In genomic region chr1:154609398-154610380, GRCh38 we compare ENCODE assay signal across 7 cellular contexts. TPM values are rescaled to one million over a fixed set of nuclear protein-coding genes. Genes with fewer than 3 reads are reported as not detected.
DNase-seq lines count a peak whose midpoint lies in the region; ATAC-seq, FAIRE-seq and TF ChIP-seq lines count a peak whose summit lies in the region.

No MANE protein-coding gene starts in this region.

- intact Hi-C loops in K562 (cut with micrococcal nuclease): loop anchor here (2.0 kb wide), 1 partner anchor 17 kb away; no protein-coding TSS in a partner anchor

- TSS peak; percentile 74 for BruUV-seq in K562 (replicated peaks; lab: Mats Ljungman, UMichigan)

- no peak for TF ChIP-seq CTCF in HFFc6 (IDR thresholded peaks at IDR 0.05)
- no peak for TF ChIP-seq CTCF in K562 (IDR thresholded peaks at IDR 0.05 in 2 of 3, conservative IDR thresholded peaks at IDR 0.05 in 1 of 3; ENCODE audit: insufficient read depth in 2 of 3, low read depth in 1 of 3, low read length in 3 of 3)
- no peak for TF ChIP-seq CTCF in upper lobe of left lung (IDR thresholded peaks at IDR 0.05)

- H3K4me2 ChIP-seq in K562 (ENCODE audit: insufficient read depth, low read length): peak overlapping the region; percentile 99; the same call in 1 of the 2 replicates

- H3K4me1 Mint-ChIP-seq in HFFc6 (ENCODE audit: low read depth): peaks cover 39% of the 10 kb centered on the region
- peaks cover 51 to 52% of the 10 kb centered on the region in 2 donors for H3K4me1 Mint-ChIP-seq in natural killer cell treated with Interleukin-12 subunit alpha and Interleukin-12 subunit beta and Interleukin-15 and Interleukin-18, amount 100 ng/mL, for 72 hours (ENCODE audit: low read depth in 2 of 2)

- H3K4me1 ChIP-seq in K562 (replicated peaks in 1 of 2; ENCODE audit: control insufficient read depth in 2 of 2, insufficient read depth in 2 of 2, low read length in 2 of 2): peaks cover 8 to 26% of the 10 kb centered on the region in 2 experiments
- peaks cover 27 to 36% (median 33%) of the 10 kb centered on the region in 4 donors for H3K4me1 ChIP-seq in upper lobe of left lung

- FAIRE-seq in K562 (lab: Jason Lieb, UNC): no peak

- no peaks in the 10 kb centered on the region for H3K27me3 Mint-ChIP-seq in HFFc6 (ENCODE audit: insufficient read depth)
- H3K27me3 Mint-ChIP-seq in natural killer cell treated with Interleukin-12 subunit alpha and Interleukin-12 subunit beta and Interleukin-15 and Interleukin-18, amount 100 ng/mL, for 72 hours: no peaks in the 10 kb centered on the region

- POLR2A ChIA-PET in K562 (lab: Yijun Ruan, JAX): interaction anchor here (0.7 to 2.3 kb wide), 3 partner anchors 11 to 32 kb away, joined by 3 to 5 read pairs (median 4); no protein-coding TSS in a partner anchor

- H4K20me1 ChIP-seq in K562 (replicated peaks; ENCODE audit: control insufficient read depth, insufficient read depth, low read length): peaks cover 17% of the 10 kb centered on the region; the same call in 1 of the 2 replicates

- H3K27ac Mint-ChIP-seq in HFFc6: peak overlapping the region; percentile 98
- H3K27ac Mint-ChIP-seq in natural killer cell treated with Interleukin-12 subunit alpha and Interleukin-12 subunit beta and Interleukin-15 and Interleukin-18, amount 100 ng/mL, for 72 hours: peak overlapping the region; percentile 92

- H2AFZ ChIP-seq in K562 (ENCODE audit: low read depth, low read length): no peak overlapping the region

- peak; percentile 6; the same call in 1 of the 3 replicates for ATAC-seq in SK-N-SH treated with all-trans-retinoic acid at 6 μM for 48 hours
- ATAC-seq in K562: peak; percentile 6; the same call in 1 of the 3 replicates
- no peak for ATAC-seq in natural killer cell treated with Interleukin-12 subunit alpha and Interleukin-12 subunit beta and Interleukin-15 and Interleukin-18, amount 100 ng/mL, for 72 hours
- ATAC-seq in upper lobe of left lung (ENCODE audit: low FRiP score in 2 of 2): no peak
- no peak for ATAC-seq in HG03565 (IDR thresholded peaks at IDR 0.05; ENCODE audit: unreplicated experiment)
- ATAC-seq in GM19397 (IDR thresholded peaks at IDR 0.05; ENCODE audit: unreplicated experiment): no peak

- H3K9me3 ChIP-seq in K562 (replicated peaks; ENCODE audit: control insufficient read depth, insufficient read depth, low read depth, low read length) (no peaks in the 10 kb centered on the region), upper lobe of left lung (no peaks in the 10 kb centered on the region)

- H3K4me3 ChIP-seq in K562: no peak overlapping the region
- no peak overlapping the region for H3K4me3 ChIP-seq in upper lobe of left lung

- H3K9me3 Mint-ChIP-seq in HFFc6: no peaks in the 10 kb centered on the region
- no peaks in the 10 kb centered on the region for H3K9me3 Mint-ChIP-seq in natural killer cell treated with Interleukin-12 subunit alpha and Interleukin-12 subunit beta and Interleukin-15 and Interleukin-18, amount 100 ng/mL, for 72 hours

- no peaks in the 10 kb centered on the region for H3K27me3 ChIP-seq in K562 (ENCODE audit: control insufficient read depth in 2 of 2, insufficient read depth in 2 of 2, low read length in 2 of 2)
- H3K27me3 ChIP-seq in upper lobe of left lung: no peaks in the 10 kb centered on the region

- H3K36me3 Mint-ChIP-seq in HFFc6 (ENCODE audit: low read depth): peaks cover 4% of the 10 kb centered on the region; the same call in 1 of the 2 replicates
- peaks cover 14% of the 10 kb centered on the region for H3K36me3 Mint-ChIP-seq in natural killer cell treated with Interleukin-12 subunit alpha and Interleukin-12 subunit beta and Interleukin-15 and Interleukin-18, amount 100 ng/mL, for 72 hours

- peak overlapping the region; percentile 97 for H3K4me3 Mint-ChIP-seq in HFFc6
- peak overlapping the region; percentile 98 for H3K4me3 Mint-ChIP-seq in natural killer cell treated with Interleukin-12 subunit alpha and Interleukin-12 subunit beta and Interleukin-15 and Interleukin-18, amount 100 ng/mL, for 72 hours

- peaks cover 67% of the 10 kb centered on the region for H3K79me2 ChIP-seq in K562 (ENCODE audit: control insufficient read depth, insufficient read depth, low read length)

- 28% methylated on average over 12 of the region's 12 CpGs for WGBS in K562 (ENCODE audit: insufficient coverage, low coverage, missing lambda C conversion rate)
- WGBS in upper lobe of left lung, 2 donors: 67 to 76% methylated on average over 11 to 12 of the region's 12 CpGs

- TF ChIP-seq EP300 in K562 (IDR thresholded peaks at IDR 0.05; ENCODE audit: low read length) (no peak), upper lobe of left lung (IDR thresholded peaks at IDR 0.05) (no peak)

- H3K9me1 ChIP-seq in K562 (ENCODE audit: control insufficient read depth, insufficient read depth, low read length): no peaks in the 10 kb centered on the region

- H3K9ac ChIP-seq in K562 (ENCODE audit: insufficient read depth in 1 of 2, low read depth in 2 of 2, low read length in 2 of 2): peak overlapping the region in 1 of 2 experiments; percentile 29; a peak in 1 of 4 replicates

- TF ChIP-seq POLR2A in K562 (conservative IDR thresholded peaks at IDR 0.05) (no peak), upper lobe of left lung (IDR thresholded peaks at IDR 0.05) (no peak)

- in situ Hi-C loops in K562 (cut with MboI): no loop called here

- peak overlapping the region; percentile 91; the same call in 1 of the 3 replicates for H3K27ac ChIP-seq in K562 (ENCODE audit: extremely low read depth, low read depth, low read length)
- H3K27ac ChIP-seq in upper lobe of left lung: peak overlapping the region; percentile 97

- DNase-seq in HFFc6 (peak; percentile 29), K562 (ENCODE audit: extremely low read depth in 1 of 4, low spot score in 3 of 4) (peak in 1 of 4 experiments; percentile 17), upper lobe of left lung (no peak)
- DNase-seq in natural killer cell treated with Interleukin-12 subunit alpha and Interleukin-12 subunit beta and Interleukin-15 and Interleukin-18, amount 100 ng/mL, for 72 hours (ENCODE audit: low spot score): no peak

- no peak for TF ChIP-seq RAD21 in K562 (CRISPR knock-in tag; conservative IDR thresholded peaks at IDR 0.05 in 1 of 2, IDR thresholded peaks at IDR 0.05 in 1 of 2)

- H3K36me3 ChIP-seq in K562 (ENCODE audit: control insufficient read depth, insufficient read depth, low read length): peaks cover 10% of the 10 kb centered on the region; the same call in 2 of the 3 replicates
- H3K36me3 ChIP-seq in upper lobe of left lung: no peaks in the 10 kb centered on the region

- CTCF ChIA-PET in K562 (lab: Yijun Ruan, JAX; ENCODE audit: low intra/inter-chr PET ratio): no interaction called here

RNA-seq across cellular contexts. Expression of gene ADAR, which starts 1.7 kb away (rescaled TPM):
- 100 to 1,000 TPM; 122 to 136 (median 126) TPM for total RNA-seq in HFFc6 (2021; fragmentation: NEBNext Ultra II Directional; extraction: Animal tissue kit (Norgen Biotek cat#: 25700))
- total RNA-seq in K562 (2011; cell fraction: chromatin; rRNA removed; ENCODE audit: low replicate concordance): 167 and 223 TPM in 2 replicates
- 128 and 132 TPM in 2 replicates for total RNA-seq in K562 (2011; cell fraction: nucleolus; rRNA removed)
- total RNA-seq in K562 (2011; cell fraction: nucleoplasm; rRNA removed): 127 and 128 TPM in 2 replicates
- 48.0 and 53.6 TPM in 2 replicates for total RNA-seq in K562 (2014; rRNA removed)
- total RNA-seq in K562 (2014; rRNA removed; fragmentation: Illumina TruSeq; extraction: Trizol): 60.2 and 63.6 TPM in 2 replicates
- total RNA-seq in K562 (2015; rRNA removed; fragmentation: Illumina TruSeq; extraction: Trizol): 66.2 and 68.0 TPM in 2 replicates
- 94.2 and 96.9 TPM in 2 replicates for total RNA-seq in K562 (2021)
- polyA plus RNA-seq in K562 (2011; rRNA removed): 117 and 123 TPM in 2 replicates
- polyA plus RNA-seq in K562 (2011; cell fraction: cytosol; rRNA removed): 62.0 and 83.9 TPM in 2 replicates
- polyA plus RNA-seq in K562 (2011; cell fraction: nucleus; rRNA removed): 176 and 229 TPM in 2 replicates
- polyA plus RNA-seq in K562 (2012): 45.6 and 52.9 TPM in 2 replicates
- 67.0 and 75.9 TPM in 2 replicates for polyA plus RNA-seq in K562 (2014; fragmentation: Illumina TruSeq; extraction: Trizol)
- polyA plus RNA-seq in K562 (2014; fragmentation: Nextera tagmentation; extraction: Ambion mirVana): 10 to 100 TPM; 30.1 to 41.2 TPM
- 46.3 and 51.3 TPM in 2 replicates for polyA plus RNA-seq in K562 (2014; rRNA removed)
- 157 and 202 TPM in 2 replicates for polyA minus RNA-seq in K562 (2011; rRNA and poly(A)+ RNA removed)
- polyA minus RNA-seq in K562 (2011; cell fraction: cytosol; rRNA and poly(A)+ RNA removed): 61.0 and 68.0 TPM in 2 replicates
- polyA minus RNA-seq in K562 (2011; cell fraction: nucleus; rRNA and poly(A)+ RNA removed): 58.7 and 108 TPM in 2 replicates
- total RNA-seq in natural killer cell treated with Interleukin-12 subunit alpha and Interleukin-12 subunit beta and Interleukin-15 and Interleukin-18, amount 100 ng/mL, for 72 hours: 100 to 1,000 TPM; 232 to 257 TPM
- total RNA-seq in upper lobe of left lung: 100 to 1,000 TPM; 113 to 226 (median 156) TPM

RNA-seq across cellular contexts. Expression of gene CHRNB2, which starts 42.1 kb away (rescaled TPM):
- under 1 TPM in 5 of 6 experiments, not detected in 1; 0.05 to 0.09 (median 0.07) TPM for total RNA-seq in HFFc6 (2021; fragmentation: NEBNext Ultra II Directional; extraction: Animal tissue kit (Norgen Biotek cat#: 25700))
- not detected in 2 replicates for total RNA-seq in K562 (2011; cell fraction: chromatin; rRNA removed; ENCODE audit: low replicate concordance)
- not detected in 2 replicates for total RNA-seq in K562 (2011; cell fraction: nucleolus; rRNA removed)
- not detected in 2 replicates for total RNA-seq in K562 (2011; cell fraction: nucleoplasm; rRNA removed)
- total RNA-seq in K562 (2014; rRNA removed): not detected in 2 replicates
- total RNA-seq in K562 (2014; rRNA removed; fragmentation: Illumina TruSeq; extraction: Trizol): not detected in 2 replicates
- not detected in 2 replicates for total RNA-seq in K562 (2015; rRNA removed; fragmentation: Illumina TruSeq; extraction: Trizol)
- total RNA-seq in K562 (2021): not detected in 2 replicates
- not detected in 2 replicates for polyA plus RNA-seq in K562 (2011; rRNA removed)
- polyA plus RNA-seq in K562 (2011; cell fraction: cytosol; rRNA removed): not detected in 2 replicates
- not detected in 2 replicates for polyA plus RNA-seq in K562 (2011; cell fraction: nucleus; rRNA removed)
- polyA plus RNA-seq in K562 (2012): 0.03 and 0.07 TPM in 2 replicates
- polyA plus RNA-seq in K562 (2014; fragmentation: Illumina TruSeq; extraction: Trizol): not detected in 2 replicates
- under 1 TPM in 1 of 2 experiments, not detected in 1; 0.01 TPM for polyA plus RNA-seq in K562 (2014; fragmentation: Nextera tagmentation; extraction: Ambion mirVana)
- polyA plus RNA-seq in K562 (2014; rRNA removed): not detected in 2 replicates
- polyA minus RNA-seq in K562 (2011; rRNA and poly(A)+ RNA removed): not detected in 2 replicates
- not detected in 2 replicates for polyA minus RNA-seq in K562 (2011; cell fraction: cytosol; rRNA and poly(A)+ RNA removed)
- polyA minus RNA-seq in K562 (2011; cell fraction: nucleus; rRNA and poly(A)+ RNA removed): 0.11 TPM in 1 of 2 replicates, not detected in the other
- not detected for total RNA-seq in natural killer cell treated with Interleukin-12 subunit alpha and Interleukin-12 subunit beta and Interleukin-15 and Interleukin-18, amount 100 ng/mL, for 72 hours
- total RNA-seq in upper lobe of left lung: under 1 TPM in 1 of 6 donors, not detected in 5; 0.15 TPM

RNA-seq across cellular contexts. Expression of gene UBE2Q1, which starts 51.2 kb away (rescaled TPM):
- 100 to 1,000 TPM in 1 of 6 experiments, 10 to 100 TPM in 5; 72.6 to 101 (median 91.5) TPM for total RNA-seq in HFFc6 (2021; fragmentation: NEBNext Ultra II Directional; extraction: Animal tissue kit (Norgen Biotek cat#: 25700))
- total RNA-seq in K562 (2011; cell fraction: chromatin; rRNA removed; ENCODE audit: low replicate concordance): 32.4 and 54.0 TPM in 2 replicates
- 26.2 and 28.7 TPM in 2 replicates for total RNA-seq in K562 (2011; cell fraction: nucleolus; rRNA removed)
- total RNA-seq in K562 (2011; cell fraction: nucleoplasm; rRNA removed): 24.3 and 36.3 TPM in 2 replicates
- total RNA-seq in K562 (2014; rRNA removed) (21.6 and 25.2 TPM in 2 replicates), K562 (2014; rRNA removed; fragmentation: Illumina TruSeq; extraction: Trizol) (28.5 and 32.1 TPM in 2 replicates), K562 (2015; rRNA removed; fragmentation: Illumina TruSeq; extraction: Trizol) (31.6 and 33.2 TPM in 2 replicates), K562 (2021) (58.8 and 62.4 TPM in 2 replicates), upper lobe of left lung (10 to 100 TPM; 19.9 to 90.9 (median 36.4) TPM)
- polyA plus RNA-seq in K562 (2011; rRNA removed) (14.2 and 17.7 TPM in 2 replicates), K562 (2014; fragmentation: Illumina TruSeq; extraction: Trizol) (39.0 and 48.3 TPM in 2 replicates), K562 (2014; fragmentation: Nextera tagmentation; extraction: Ambion mirVana) (10 to 100 TPM in 1 of 2 experiments, 1 to 10 TPM in 1; 8.0 to 10.6 TPM), K562 (2014; rRNA removed) (17.9 and 27.6 TPM in 2 replicates)
- 5.4 and 7.9 TPM in 2 replicates for polyA plus RNA-seq in K562 (2011; cell fraction: cytosol; rRNA removed)
- polyA plus RNA-seq in K562 (2011; cell fraction: nucleus; rRNA removed): 33.8 and 37.6 TPM in 2 replicates
- polyA plus RNA-seq in K562 (2012): 43.5 and 51.3 TPM in 2 replicates
- polyA minus RNA-seq in K562 (2011; rRNA and poly(A)+ RNA removed): 8.3 and 8.9 TPM in 2 replicates
- 12.8 and 15.7 TPM in 2 replicates for polyA minus RNA-seq in K562 (2011; cell fraction: cytosol; rRNA and poly(A)+ RNA removed)
- 12.1 and 22.4 TPM in 2 replicates for polyA minus RNA-seq in K562 (2011; cell fraction: nucleus; rRNA and poly(A)+ RNA removed)
- total RNA-seq in natural killer cell treated with Interleukin-12 subunit alpha and Interleukin-12 subunit beta and Interleukin-15 and Interleukin-18, amount 100 ng/mL, for 72 hours: 100 to 1,000 TPM in 1 of 2 donors, 10 to 100 TPM in 1; 95.2 to 123 TPM

Comparison
In these comparisons a context has a peak if more than half of its experiments do, and no peak if none do; other contexts are left out.
1. ATAC-seq: peak in SK-N-SH treated with all-trans-retinoic acid at 6 μM for 48 hours (single experiment) and K562 (single experiment); none in natural killer cell treated with Interleukin-12 subunit alpha and Interleukin-12 subunit beta and Interleukin-15 and Interleukin-18, amount 100 ng/mL, for 72 hours (0 of 2), upper lobe of left lung (0 of 2), HG03565 (single experiment) and GM19397 (single experiment).